In the genomic region with DNA sequence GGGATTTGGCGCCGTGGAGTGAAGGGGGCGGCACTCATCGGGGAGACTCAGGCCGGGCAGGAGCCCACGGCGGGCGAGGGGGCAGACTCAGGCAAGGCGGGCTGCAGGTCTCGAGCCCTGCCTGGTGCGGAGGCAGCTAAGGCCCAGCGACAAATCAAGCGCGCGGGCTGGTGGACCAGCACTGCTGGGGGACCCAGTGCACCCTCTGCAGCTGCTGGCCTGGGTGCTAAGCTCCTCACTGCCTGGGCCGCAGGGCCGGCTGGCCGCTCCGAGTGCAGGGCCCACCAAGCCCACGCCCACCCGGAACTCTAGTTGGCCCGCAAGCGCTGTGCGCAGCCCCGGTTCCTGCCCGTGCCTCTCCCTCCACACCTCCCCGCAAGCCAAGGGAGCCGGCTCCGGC, we compare ENCODE assay signal across 20 cellular contexts. TPM values are rescaled to one million over a fixed set of nuclear protein-coding genes. Genes with fewer than 3 reads are reported as not detected.
A peak's percentile ranks its signal among the peaks of the same experiment; 100 is the strongest.
DNase-seq lines count a peak whose midpoint lies in the region; ATAC-seq and TF ChIP-seq lines count a peak whose summit lies in the region.
"Had no signal": no experiment of that assay in that cellular context is flagged by ENCODE, and none has a peak within 500 bp of the region (broad histone marks: within the 10 kb centered on the region; RNA-seq: fewer than 3 reads in every experiment).

No MANE protein-coding gene starts in this region.

- TF ChIP-seq CTCF in spleen (IDR thresholded peaks at IDR 0.05 in 8 of 11, conservative IDR thresholded peaks at IDR 0.05 in 3 of 11) = no peak

- peak overlapping the region; percentile 13 for H3K4me3 Mint-ChIP-seq in activated T-helper 17 cell treated with anti-CD3 and anti-CD28 coated beads, Interleukin-2, amount 50 U/mL, for 72 hours
- H3K4me3 Mint-ChIP-seq: CD14-positive monocyte; CD4-positive, alpha-beta T cell had no signal

- H3K27ac Mint-ChIP-seq in activated T-helper 17 cell treated with anti-CD3 and anti-CD28 coated beads, Interleukin-2, amount 50 U/mL, for 72 hours = no peak overlapping the region
- H3K27ac Mint-ChIP-seq: CD14-positive monocyte had no signal

- H3K4me1 Mint-ChIP-seq in activated T-helper 17 cell treated with anti-CD3 and anti-CD28 coated beads, Interleukin-2, amount 50 U/mL, for 72 hours = peaks cover 22% of the 10 kb centered on the region

- no peak for ATAC-seq in activated T-helper 17 cell treated with anti-CD3 and anti-CD28 coated beads, Interleukin-2, amount 50 U/mL, for 72 hours (replicated peaks)

- TF ChIP-seq POLR2A in spleen (IDR thresholded peaks at IDR 0.05) = no peak

- H3K4me1 ChIP-seq in BLaER1 (peaks cover 43% of the 10 kb centered on the region), spleen (peaks cover 0 to 29% (median 20%) of the 10 kb centered on the region in 6 donors)
- peaks cover 17 to 44% (median 40%) of the 10 kb centered on the region in 10 experiments for H3K4me1 ChIP-seq in BLaER1 treated with 17β-estradiol and CSF1 and Interleukin-3, amounts not matched to agents 10 nM and 100 nM
- H3K4me1 ChIP-seq: Caco-2 had no signal

- no peaks in the 10 kb centered on the region for H3K27me3 Mint-ChIP-seq in activated T-helper 17 cell treated with anti-CD3 and anti-CD28 coated beads, Interleukin-2, amount 50 U/mL, for 72 hours
- H3K27me3 Mint-ChIP-seq: CD4-positive, alpha-beta T cell had no signal

- no peaks in the 10 kb centered on the region for H4K20me1 ChIP-seq in BLaER1
- H4K20me1 ChIP-seq in BLaER1 treated with 17β-estradiol and CSF1 and Interleukin-3, amounts not matched to agents 10 nM and 100 nM = no peaks in the 10 kb centered on the region

- peak overlapping the region; percentile 82 for H3K4me2 ChIP-seq in BLaER1
- peak overlapping the region in 8 of 11 experiments; percentile 81 to 97 (median 89); a peak in 13 of 22 replicates for H3K4me2 ChIP-seq in BLaER1 treated with 17β-estradiol and CSF1 and Interleukin-3, amounts not matched to agents 10 nM and 100 nM

- H3K4me3 ChIP-seq in BLaER1 (no peak overlapping the region), spleen (no peak overlapping the region)
- no peak overlapping the region for H3K4me3 ChIP-seq in BLaER1 treated with 17β-estradiol and CSF1 and Interleukin-3, amounts not matched to agents 10 nM and 100 nM
- H3K4me3 ChIP-seq: GM23248 had no signal

- peak overlapping the region; percentile 9; the same call in 1 of the 2 replicates for H3K9ac ChIP-seq in BLaER1
- H3K9ac ChIP-seq in BLaER1 treated with 17β-estradiol and CSF1 and Interleukin-3, amounts not matched to agents 10 nM and 100 nM = no peak overlapping the region
- H3K9ac ChIP-seq: GM23248 had no signal

- H3K9me3 ChIP-seq in BLaER1 (peaks cover 38% of the 10 kb centered on the region), spleen (peaks cover 0 to 15% (median 0%) of the 10 kb centered on the region in 8 donors)
- peaks cover 13 to 53% (median 38%) of the 10 kb centered on the region in 11 experiments for H3K9me3 ChIP-seq in BLaER1 treated with 17β-estradiol and CSF1 and Interleukin-3, amounts not matched to agents 10 nM and 100 nM (replicated peaks in 1 of 11)
- H3K9me3 ChIP-seq: Caco-2 had no signal

- no peaks in the 10 kb centered on the region for H3K27me3 ChIP-seq in BLaER1
- H3K27me3 ChIP-seq in BLaER1 treated with 17β-estradiol and CSF1 and Interleukin-3, amounts not matched to agents 10 nM and 100 nM = no peaks in the 10 kb centered on the region
- peaks cover 0 to 17% (median 0%) of the 10 kb centered on the region in 7 donors for H3K27me3 ChIP-seq in spleen (replicated peaks in 1 of 7)

- peaks cover 9% of the 10 kb centered on the region; the same call in 1 of the 2 replicates for H3K36me3 ChIP-seq in BLaER1
- H3K36me3 ChIP-seq in BLaER1 treated with 17β-estradiol and CSF1 and Interleukin-3, amounts not matched to agents 10 nM and 100 nM = no peaks in the 10 kb centered on the region
- H3K36me3 ChIP-seq in spleen = no peaks in the 10 kb centered on the region

- 86 to 97% (median 96%) methylated on average over 7 to 29 of the region's 29 CpGs for WGBS in spleen, 5 donors

- H3K27ac ChIP-seq in BLaER1 = peak overlapping the region; percentile 60
- H3K27ac ChIP-seq in BLaER1 treated with 17β-estradiol and CSF1 and Interleukin-3, amounts not matched to agents 10 nM and 100 nM = peak overlapping the region in 1 of 11 experiments; percentile 22; a peak in 1 of 22 replicates
- no peak overlapping the region for H3K27ac ChIP-seq in spleen
- H3K27ac ChIP-seq: GM23248 had no signal

- peak; percentile 74 for DNase-seq in spleen
- no peak for DNase-seq in NCI-H1417 treated with DMSO at 0.1 percent for 48 hours (lab: John Stamatoyannopoulos, UW)
- DNase-seq in NOMO-1 (lab: John Stamatoyannopoulos, UW; ENCODE audit: unreplicated experiment in 2 of 2) = no peak
- no peak for DNase-seq in NK-92 (lab: John Stamatoyannopoulos, UW; ENCODE audit: unreplicated experiment)
- no peak for DNase-seq in COLO829 (ENCODE audit: low spot score)
- DNase-seq: Caco-2; CD4-positive, alpha-beta T cell; DMS153; DND-41; GM23248; H7; HCEC 1CT had no signal

- H3K9me3 Mint-ChIP-seq in activated T-helper 17 cell treated with anti-CD3 and anti-CD28 coated beads, Interleukin-2, amount 50 U/mL, for 72 hours = no peaks in the 10 kb centered on the region
- H3K9me3 Mint-ChIP-seq: CD4-positive, alpha-beta T cell had no signal

- intact Hi-C loops in spleen (cut with DNase I; ENCODE audit: low total_unique reads) = no loop called here

- H3K36me3 Mint-ChIP-seq in activated T-helper 17 cell treated with anti-CD3 and anti-CD28 coated beads, Interleukin-2, amount 50 U/mL, for 72 hours (ENCODE audit: low read depth) = no peaks in the 10 kb centered on the region
- H3K36me3 Mint-ChIP-seq: CD14-positive monocyte had no signal

RNA-seq across cellular contexts. Expression of gene SPP2, which starts 26.2 kb away (rescaled TPM):
- not detected for total RNA-seq in activated T-helper 17 cell treated with anti-CD3 and anti-CD28 coated beads, Interleukin-2, amount 50 U/mL, for 72 hours
- not detected for total RNA-seq in spleen
- polyA plus RNA-seq in spleen = not detected
- total RNA-seq: A172; A673; Caco-2; CD4-positive, alpha-beta T cell; GM23248; H1; H7 had no signal
- polyA plus RNA-seq: BJ, CD14-positive monocyte, GM23248, H1 had no signal
